Comparison of ENCODE assay signal across 4 cellular contexts in the genomic region with DNA sequence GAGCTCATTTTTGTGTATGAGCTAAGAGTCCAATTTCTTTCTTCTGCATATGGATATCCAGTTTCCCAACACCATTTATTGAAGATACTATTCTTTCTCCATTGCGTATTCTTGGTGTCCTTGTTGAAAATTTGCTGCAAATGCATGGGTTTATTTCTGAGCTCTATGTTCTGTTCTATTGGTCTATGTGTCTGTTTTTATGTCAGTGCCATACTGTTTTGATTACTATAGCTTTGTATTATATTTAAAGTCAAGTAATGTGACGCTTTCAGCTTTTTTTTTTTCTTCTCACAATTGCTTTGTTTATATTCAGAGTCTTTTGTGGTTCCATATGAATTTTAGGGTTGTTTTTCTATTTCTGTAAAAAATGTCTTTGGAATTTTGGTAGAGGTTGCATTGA.
TF ChIP-seq lines count a peak whose summit lies in the region.

No MANE protein-coding gene starts in this region.

TF ChIP-seq in A549, 52 proteins besides CTCF, POLR2A, EP300 and RAD21:
- TF ChIP-seq SMC3 (IDR thresholded peaks at IDR 0.05), result no peak
- peak; percentile 23; the same call in 1 of the 2 replicates for TF ChIP-seq HDAC2 (IDR thresholded peaks at IDR 0.05)
TF ChIP-seq in A549: peak in this region for 1.

TF ChIP-seq in HCT116, 20 proteins besides CTCF, POLR2A, EP300 and RAD21:
- TF ChIP-seq CBX3 (IDR thresholded peaks at IDR 0.05; ENCODE audit: low read depth), result peak; percentile 14; the same call in 1 of the 2 replicates
- TF ChIP-seq, protein P1, sequence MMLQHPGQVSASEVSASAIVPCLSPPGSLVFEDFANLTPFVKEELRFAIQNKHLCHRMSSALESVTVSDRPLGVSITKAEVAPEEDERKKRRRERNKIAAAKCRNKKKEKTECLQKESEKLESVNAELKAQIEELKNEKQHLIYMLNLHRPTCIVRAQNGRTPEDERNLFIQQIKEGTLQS (IDR thresholded peaks at IDR 0.05), result no peak
TF ChIP-seq in HCT116: peak in this region for 1.

TF ChIP-seq in HEK293, 187 proteins besides CTCF, POLR2A, EP300 and RAD21:
- peak; percentile 62 for TF ChIP-seq SETDB1 (IDR thresholded peaks at IDR 0.05; ENCODE audit: insufficient read length, low read length)
- TF ChIP-seq, protein P2, sequence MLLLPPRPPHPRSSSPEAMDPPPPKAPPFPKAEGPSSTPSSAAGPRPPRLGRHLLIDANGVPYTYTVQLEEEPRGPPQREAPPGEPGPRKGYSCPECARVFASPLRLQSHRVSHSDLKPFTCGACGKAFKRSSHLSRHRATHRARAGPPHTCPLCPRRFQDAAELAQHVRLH (tag by site-specific recombination; IDR thresholded peaks at IDR 0.05), result peak; percentile 27; the same call in 1 of the 2 replicates
- TF ChIP-seq, protein P3, sequence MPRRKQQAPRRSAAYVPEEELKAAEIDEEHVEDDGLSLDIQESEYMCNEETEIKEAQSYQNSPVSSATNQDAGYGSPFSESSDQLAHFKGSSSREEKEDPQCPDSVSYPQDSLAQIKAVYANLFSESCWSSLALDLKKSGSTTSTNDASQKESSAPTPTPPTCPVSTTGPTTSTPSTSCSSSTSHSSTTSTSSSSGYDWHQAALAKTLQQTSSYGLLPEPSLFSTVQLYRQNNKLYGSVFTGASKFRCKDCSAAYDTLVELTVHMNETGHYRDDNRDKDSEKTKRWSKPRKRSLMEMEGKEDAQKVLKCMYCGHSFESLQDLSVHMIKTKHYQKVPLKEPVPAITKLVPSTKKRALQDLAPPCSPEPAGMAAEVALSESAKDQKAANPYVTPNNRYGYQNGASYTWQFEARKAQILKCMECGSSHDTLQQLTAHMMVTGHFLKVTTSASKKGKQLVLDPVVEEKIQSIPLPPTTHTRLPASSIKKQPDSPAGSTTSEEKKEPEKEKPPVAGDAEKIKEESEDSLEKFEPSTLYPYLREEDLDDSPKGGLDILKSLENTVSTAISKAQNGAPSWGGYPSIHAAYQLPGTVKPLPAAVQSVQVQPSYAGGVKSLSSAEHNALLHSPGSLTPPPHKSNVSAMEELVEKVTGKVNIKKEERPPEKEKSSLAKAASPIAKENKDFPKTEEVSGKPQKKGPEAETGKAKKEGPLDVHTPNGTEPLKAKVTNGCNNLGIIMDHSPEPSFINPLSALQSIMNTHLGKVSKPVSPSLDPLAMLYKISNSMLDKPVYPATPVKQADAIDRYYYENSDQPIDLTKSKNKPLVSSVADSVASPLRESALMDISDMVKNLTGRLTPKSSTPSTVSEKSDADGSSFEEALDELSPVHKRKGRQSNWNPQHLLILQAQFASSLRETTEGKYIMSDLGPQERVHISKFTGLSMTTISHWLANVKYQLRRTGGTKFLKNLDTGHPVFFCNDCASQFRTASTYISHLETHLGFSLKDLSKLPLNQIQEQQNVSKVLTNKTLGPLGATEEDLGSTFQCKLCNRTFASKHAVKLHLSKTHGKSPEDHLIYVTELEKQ (tag by site-specific recombination; IDR thresholded peaks at IDR 0.05; ENCODE audit: borderline replicate concordance), result no peak
- TF ChIP-seq, protein P4, sequence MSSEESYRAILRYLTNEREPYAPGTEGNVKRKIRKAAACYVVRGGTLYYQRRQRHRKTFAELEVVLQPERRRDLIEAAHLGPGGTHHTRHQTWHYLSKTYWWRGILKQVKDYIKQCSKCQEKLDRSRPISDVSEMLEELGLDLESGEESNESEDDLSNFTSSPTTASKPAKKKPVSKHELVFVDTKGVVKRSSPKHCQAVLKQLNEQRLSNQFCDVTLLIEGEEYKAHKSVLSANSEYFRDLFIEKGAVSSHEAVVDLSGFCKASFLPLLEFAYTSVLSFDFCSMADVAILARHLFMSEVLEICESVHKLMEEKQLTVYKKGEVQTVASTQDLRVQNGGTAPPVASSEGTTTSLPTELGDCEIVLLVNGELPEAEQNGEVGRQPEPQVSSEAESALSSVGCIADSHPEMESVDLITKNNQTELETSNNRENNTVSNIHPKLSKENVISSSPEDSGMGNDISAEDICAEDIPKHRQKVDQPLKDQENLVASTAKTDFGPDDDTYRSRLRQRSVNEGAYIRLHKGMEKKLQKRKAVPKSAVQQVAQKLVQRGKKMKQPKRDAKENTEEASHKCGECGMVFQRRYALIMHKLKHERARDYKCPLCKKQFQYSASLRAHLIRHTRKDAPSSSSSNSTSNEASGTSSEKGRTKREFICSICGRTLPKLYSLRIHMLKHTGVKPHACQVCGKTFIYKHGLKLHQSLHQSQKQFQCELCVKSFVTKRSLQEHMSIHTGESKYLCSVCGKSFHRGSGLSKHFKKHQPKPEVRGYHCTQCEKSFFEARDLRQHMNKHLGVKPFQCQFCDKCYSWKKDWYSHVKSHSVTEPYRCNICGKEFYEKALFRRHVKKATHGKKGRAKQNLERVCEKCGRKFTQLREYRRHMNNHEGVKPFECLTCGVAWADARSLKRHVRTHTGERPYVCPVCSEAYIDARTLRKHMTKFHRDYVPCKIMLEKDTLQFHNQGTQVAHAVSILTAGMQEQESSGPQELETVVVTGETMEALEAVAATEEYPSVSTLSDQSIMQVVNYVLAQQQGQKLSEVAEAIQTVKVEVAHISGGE (tag by site-specific recombination; conservative IDR thresholded peaks at IDR 0.05; ENCODE audit: low read depth), result no peak
- TF ChIP-seq TRIM28 (IDR thresholded peaks at IDR 0.05; ENCODE audit: borderline replicate concordance, low read length), result no peak

TF ChIP-seq in H1, 55 proteins besides CTCF, POLR2A, EP300 and RAD21:
- TF ChIP-seq HDAC2 (IDR thresholded peaks at IDR 0.05; ENCODE audit: borderline replicate concordance in 1 of 2, low read depth in 2 of 2, low read length in 2 of 2) (peak in 1 of 2 experiments; percentile 52; a peak in 1 of 4 replicates), KDM1A (IDR thresholded peaks at IDR 0.05; ENCODE audit: borderline replicate concordance, low read length) (peak; percentile 75), SRF (IDR thresholded peaks at IDR 0.05; ENCODE audit: low read depth, low read length) (no peak)
